Comparison of ENCODE assay signal across 8 cellular contexts in genomic region chr19:23914402-23915286, GRCh38. TPM values are rescaled to one million over a fixed set of nuclear protein-coding genes. Genes with fewer than 3 reads are reported as not detected.
DNase-seq lines count a peak whose midpoint lies in the region; FAIRE-seq and TF ChIP-seq lines count a peak whose summit lies in the region.

TSS of gene ZNF726 (plus strand) at chr19:23914886. CDS start at chr19:23914995, 109 bp downstream.

- H3K4me3 Mint-ChIP-seq in T-helper 2 cell treated with Interferon-gamma antibody and Interleukin-4, amounts not matched to agents 5 μg/mL and 100 μg/mL, for 36 hours, result peak within 1 kb of the TSS; percentile 95

- no peaks in the 10 kb centered on the region for H3K27me3 ChIP-seq in sigmoid colon

- TF ChIP-seq CTCF in astrocyte of the cerebellum (IDR thresholded peaks at IDR 0.05; ENCODE audit: low read depth, low read length, missing control alignments) (no peak), sigmoid colon (IDR thresholded peaks at IDR 0.05) (no peak)

- H3K9me3 ChIP-seq in sigmoid colon, result no peaks in the 10 kb centered on the region

- peaks cover 6% of the 10 kb centered on the region for H3K4me1 Mint-ChIP-seq in T-helper 2 cell treated with Interferon-gamma antibody and Interleukin-4, amounts not matched to agents 5 μg/mL and 100 μg/mL, for 36 hours (ENCODE audit: low read depth)

- H3K4me3 ChIP-seq in astrocyte of the cerebellum (ENCODE audit: low read depth, low read length) (peak within 1 kb of the TSS; percentile 70), sigmoid colon (peak within 1 kb of the TSS; percentile 38 to 59 (median 56))

- no peak for TF ChIP-seq EP300 in sigmoid colon (IDR thresholded peaks at IDR 0.05)

- TF ChIP-seq POLR2A in H54 (IDR thresholded peaks at IDR 0.05; ENCODE audit: low read depth, low read length), result no peak
- no peak for TF ChIP-seq POLR2A in sigmoid colon (IDR thresholded peaks at IDR 0.05)

- peaks cover 38% of the 10 kb centered on the region for H3K36me3 Mint-ChIP-seq in T-helper 2 cell treated with Interferon-gamma antibody and Interleukin-4, amounts not matched to agents 5 μg/mL and 100 μg/mL, for 36 hours (ENCODE audit: low read depth)

- 11 to 23% methylated on average over 44 of the region's 44 CpGs for WGBS in sigmoid colon, 2 donors

- no peaks in the 10 kb centered on the region for H3K36me3 ChIP-seq in sigmoid colon

- no peak for FAIRE-seq in H54 (lab: Jason Lieb, UNC)

- DNase-seq in GF-D8 (lab: John Stamatoyannopoulos, UW) (peak; percentile 83), H54 (ENCODE audit: insufficient read length, low spot score) (peak; percentile 32), NAMALWA (ENCODE audit: low spot score) (peak; percentile 98), astrocyte of the cerebellum (ENCODE audit: low read depth) (peak; percentile 80), hippocampal formation (lab: John Stamatoyannopoulos, UW) (peak; percentile 80 to 89), sigmoid colon (peak; percentile 90), ecto neural progenitor cell (ENCODE audit: low spot score) (no peak)
- DNase-seq in T-helper 2 cell treated with Interferon-gamma antibody and Interleukin-4, amounts not matched to agents 5 μg/mL and 100 μg/mL, for 36 hours (ENCODE audit: low spot score), result peak; percentile 84

- peaks cover 49% of the 10 kb centered on the region for H3K9me3 Mint-ChIP-seq in T-helper 2 cell treated with Interferon-gamma antibody and Interleukin-4, amounts not matched to agents 5 μg/mL and 100 μg/mL, for 36 hours

- in situ Hi-C loops in astrocyte of the cerebellum (cut with HindIII; ENCODE audit: low sequenced_read_pairs), result loop anchor here (5.0 kb wide), 1 partner anchor 42 kb away; no protein-coding TSS in a partner anchor

- peak within 1 kb of the TSS in 2 of 4 donors; percentile 57 to 61 for H3K27ac ChIP-seq in sigmoid colon

- no peaks in the 10 kb centered on the region for H3K27me3 Mint-ChIP-seq in T-helper 2 cell treated with Interferon-gamma antibody and Interleukin-4, amounts not matched to agents 5 μg/mL and 100 μg/mL, for 36 hours (ENCODE audit: low read depth)

- intact Hi-C loops in sigmoid colon (cut with DNase I), result loop anchor here (5.0 kb wide), 1 partner anchor 118 kb away; no protein-coding TSS in a partner anchor

- peak within 1 kb of the TSS; percentile 96 for H3K27ac Mint-ChIP-seq in T-helper 2 cell treated with Interferon-gamma antibody and Interleukin-4, amounts not matched to agents 5 μg/mL and 100 μg/mL, for 36 hours

- H3K4me1 ChIP-seq in sigmoid colon, result peaks cover 0 to 9% (median 2%) of the 10 kb centered on the region in 4 donors

RNA-seq across cellular contexts. Expression of gene ZNF726, which starts in this region (rescaled TPM):
- 1 to 10 TPM in 1 of 4 donors, under 1 TPM in 2, not detected in 1; 0.54 to 2.5 (median 0.71) TPM for total RNA-seq in sigmoid colon
- 1 to 10 TPM; 2.4 to 4.9 (median 3.6) TPM for polyA plus RNA-seq in sigmoid colon
